In genomic region chr5:133008455-133008854, GRCh38 we compare ENCODE assay signal across 3 cellular contexts. TPM values are rescaled to one million over a fixed set of nuclear protein-coding genes. Genes with fewer than 3 reads are reported as not detected.
DNase-seq lines count a peak whose midpoint lies in the region; ATAC-seq, FAIRE-seq and TF ChIP-seq lines count a peak whose summit lies in the region.
"Not testable (repeated sequence)": the region's sequence is repeated elsewhere in the genome, so short reads cannot be mapped to it uniquely, and the experiment has no call there.

No MANE protein-coding gene starts in this region.

- H3K4me3 ChIP-seq in HEK293 (ENCODE audit: low read depth, low read length); K562; HepG2 (replicated peaks in 1 of 3; ENCODE audit: insufficient read depth in 1 of 3, low read depth in 2 of 3, low read length in 3 of 3): not testable (repeated sequence)

- in situ Hi-C loops in K562 (cut with MboI); HepG2 (cut with HindIII; ENCODE audit: extremely low pct_ligation_motif_present, low pct_unique_long_range_greater_than_20kb): not testable (repeated sequence)

- not testable (repeated sequence) for TF ChIP-seq CTCF in HEK293 (tag by site-specific recombination; IDR thresholded peaks at IDR 0.05); K562 (IDR thresholded peaks at IDR 0.05 in 2 of 3, conservative IDR thresholded peaks at IDR 0.05 in 1 of 3; ENCODE audit: insufficient read depth in 2 of 3, low read depth in 1 of 3, low read length in 3 of 3); HepG2 (CRISPR knock-in tag; IDR thresholded peaks at IDR 0.05)

- not testable (repeated sequence) for H3K4me1 ChIP-seq in HEK293 (ENCODE audit: control insufficient read depth, insufficient read depth, low read length); K562 (replicated peaks in 1 of 2; ENCODE audit: control insufficient read depth in 2 of 2, insufficient read depth in 2 of 2, low read length in 2 of 2)
- H3K4me1 ChIP-seq in HepG2 (ENCODE audit: insufficient read depth, low read length), result peaks cover 25% of the 10 kb centered on the region

- H3K9me1 ChIP-seq in K562 (ENCODE audit: control insufficient read depth, insufficient read depth, low read length), result not testable (repeated sequence)

- peaks cover 12 to 23% of the 10 kb centered on the region in 2 experiments for H3K36me3 ChIP-seq in HEK293 (ENCODE audit: control insufficient read depth in 2 of 2, insufficient read depth in 1 of 2, low read length in 2 of 2)
- H3K36me3 ChIP-seq in K562 (ENCODE audit: control insufficient read depth, insufficient read depth, low read length), result peaks cover 24% of the 10 kb centered on the region; the same call in 2 of the 3 replicates
- not testable (repeated sequence) for H3K36me3 ChIP-seq in HepG2 (replicated peaks in 1 of 2; ENCODE audit: control insufficient read depth in 1 of 2, insufficient read depth in 2 of 2, low read length in 2 of 2)

- not testable (repeated sequence) for TF ChIP-seq RAD21 in K562 (CRISPR knock-in tag; conservative IDR thresholded peaks at IDR 0.05 in 1 of 2, IDR thresholded peaks at IDR 0.05 in 1 of 2); HepG2 (CRISPR knock-in tag; IDR thresholded peaks at IDR 0.05)

- TF ChIP-seq EP300 in K562 (IDR thresholded peaks at IDR 0.05; ENCODE audit: low read length); HepG2 (IDR thresholded peaks at IDR 0.05; ENCODE audit: low read depth in 2 of 2, low read length in 2 of 2); HepG2 (CRISPR knock-in tag; IDR thresholded peaks at IDR 0.05; ENCODE audit: borderline replicate concordance): not testable (repeated sequence)

- TF ChIP-seq POLR2A in K562 (conservative IDR thresholded peaks at IDR 0.05); HepG2 (IDR thresholded peaks at IDR 0.05; ENCODE audit: insufficient read depth in 1 of 2, low read depth in 2 of 2, low read length in 2 of 2): not testable (repeated sequence)

- not testable (repeated sequence) for H3K9me3 ChIP-seq in HEK293 (ENCODE audit: control insufficient read depth, insufficient read depth, low read depth, low read length); K562 (replicated peaks; ENCODE audit: control insufficient read depth, insufficient read depth, low read depth, low read length); HepG2 (ENCODE audit: low read length)

- H4K20me1 ChIP-seq in K562 (replicated peaks; ENCODE audit: control insufficient read depth, insufficient read depth, low read length); HepG2 (ENCODE audit: insufficient read depth, low read length): not testable (repeated sequence)

- not testable (repeated sequence) for BruUV-seq in K562 (replicated peaks; lab: Mats Ljungman, UMichigan); HepG2 (replicated peaks; lab: Mats Ljungman, UMichigan)

- POLR2A ChIA-PET in HEK293 (lab: Yijun Ruan, JAX), result not testable (repeated sequence)
- POLR2A ChIA-PET in K562 (lab: Yijun Ruan, JAX), result interaction anchor here (0.6 to 1.6 kb wide), 3 partner anchors 13 to 23 kb away, joined by 3 to 6 read pairs (median 4); no protein-coding TSS in a partner anchor
- POLR2A ChIA-PET in HepG2 (lab: Yijun Ruan, JAX), result interaction anchor here (0.6 to 3.0 kb wide), 3 partner anchors 8 to 43 kb away, joined by 3 to 10 read pairs (median 5); partner anchors contain the start of gene HSPA4

- H3K27ac ChIP-seq in HEK293 (ENCODE audit: extremely low read depth, low read depth, low read length); K562 (ENCODE audit: extremely low read depth, low read depth, low read length); HepG2 (ENCODE audit: extremely low read length, insufficient read depth, low read length): not testable (repeated sequence)

- CTCF ChIA-PET in HEK293 (lab: Yijun Ruan, JAX), result interaction anchor here (0.6 kb wide), 1 partner anchor 441 kb away, joined by 4 read pairs; no protein-coding TSS in a partner anchor
- CTCF ChIA-PET in K562 (lab: Yijun Ruan, JAX; ENCODE audit: low intra/inter-chr PET ratio); HepG2 (lab: Yijun Ruan, JAX; ENCODE audit: low intra/inter-chr PET ratio, low total read pairs): not testable (repeated sequence)

- not testable (repeated sequence) for ATAC-seq in K562, HepG2

- not testable (repeated sequence) for H3K27me3 ChIP-seq in K562 (ENCODE audit: control insufficient read depth in 2 of 2, insufficient read depth in 2 of 2, low read length in 2 of 2); HepG2 (ENCODE audit: control insufficient read depth in 1 of 2, insufficient read depth in 2 of 2, low read length in 2 of 2)

- intact Hi-C loops in K562 (cut with micrococcal nuclease); HepG2 (cut with micrococcal nuclease; ENCODE audit: unreplicated experiment): not testable (repeated sequence)

- H3K9ac ChIP-seq in K562 (ENCODE audit: insufficient read depth in 1 of 2, low read depth in 2 of 2, low read length in 2 of 2); HepG2 (ENCODE audit: insufficient read depth, low read depth, low read length): not testable (repeated sequence)

- H3K4me2 ChIP-seq in K562 (ENCODE audit: insufficient read depth, low read length); HepG2 (ENCODE audit: low read depth, low read length): not testable (repeated sequence)

- not testable (repeated sequence) for DNase-seq in K562 (ENCODE audit: extremely low read depth in 1 of 4, low spot score in 3 of 4); HepG2 (ENCODE audit: low spot score)

- 76% methylated on average over 2 of the region's 6 CpGs for WGBS in K562 (ENCODE audit: insufficient coverage, low coverage, missing lambda C conversion rate)
- WGBS in HepG2 (ENCODE audit: low lambda C conversion rate), result 82% methylated on average over 6 of the region's 6 CpGs

- H3K79me2 ChIP-seq in K562 (ENCODE audit: control insufficient read depth, insufficient read depth, low read length); HepG2 (ENCODE audit: insufficient read depth, low read length): not testable (repeated sequence)

- not testable (repeated sequence) for FAIRE-seq in K562 (lab: Jason Lieb, UNC); HepG2 (lab: Jason Lieb, UNC)

- not testable (repeated sequence) for H2AFZ ChIP-seq in K562 (ENCODE audit: low read depth, low read length); HepG2 (ENCODE audit: low read length)

RNA-seq across cellular contexts. Expression of gene ZCCHC10, which starts 17.9 kb away (rescaled TPM):
- total RNA-seq in K562 (2011; cell fraction: chromatin; rRNA removed; ENCODE audit: low replicate concordance), result 5.5 and 11.3 TPM in 2 replicates
- 8.7 and 9.8 TPM in 2 replicates for total RNA-seq in K562 (2011; cell fraction: nucleolus; rRNA removed)
- total RNA-seq in K562 (2011; cell fraction: nucleoplasm; rRNA removed), result 9.6 and 10.3 TPM in 2 replicates
- total RNA-seq in K562 (2014; rRNA removed) (11.9 and 15.4 TPM in 2 replicates), K562 (2014; rRNA removed; fragmentation: Illumina TruSeq; extraction: Trizol) (51.8 and 65.9 TPM in 2 replicates), K562 (2015; rRNA removed; fragmentation: Illumina TruSeq; extraction: Trizol) (43.6 and 45.5 TPM in 2 replicates), K562 (2021) (34.9 and 37.6 TPM in 2 replicates), HepG2 (2016; rRNA removed; fragmentation: Illumina TruSeq; extraction: Trizol) (40.7 and 54.8 TPM in 2 replicates)
- polyA plus RNA-seq in K562 (2011; rRNA removed) (78.7 and 85.1 TPM in 2 replicates), K562 (2014; fragmentation: Illumina TruSeq; extraction: Trizol) (58.4 and 69.8 TPM in 2 replicates), K562 (2014; fragmentation: Nextera tagmentation; extraction: Ambion mirVana) (100 to 1,000 TPM; 144 to 146 TPM), K562 (2014; rRNA removed) (46.6 and 47.2 TPM in 2 replicates), HepG2 (2011; rRNA removed) (44.5 and 48.2 TPM in 2 replicates)
- polyA plus RNA-seq in K562 (2011; cell fraction: cytosol; rRNA removed), result 43.7 and 46.9 TPM in 2 replicates
- 15.9 and 16.3 TPM in 2 replicates for polyA plus RNA-seq in K562 (2011; cell fraction: nucleus; rRNA removed)
- 43.2 and 76.9 TPM in 2 replicates for polyA plus RNA-seq in K562 (2012)
- polyA minus RNA-seq in K562 (2011; rRNA and poly(A)+ RNA removed), result 27.9 and 30.5 TPM in 2 replicates
- polyA minus RNA-seq in K562 (2011; cell fraction: cytosol; rRNA and poly(A)+ RNA removed), result 15.1 and 15.7 TPM in 2 replicates
- 1.6 and 5.8 TPM in 2 replicates for polyA minus RNA-seq in K562 (2011; cell fraction: nucleus; rRNA and poly(A)+ RNA removed)
- total RNA-seq in HepG2 (2016; cell fraction: cytosol; rRNA removed; fragmentation: Illumina TruSeq; extraction: Trizol; ENCODE audit: low read depth), result 11.6 and 12.4 TPM in 2 replicates
- 41.5 and 61.2 TPM in 2 replicates for total RNA-seq in HepG2 (2016; cell fraction: insoluble cytoplasmic fraction; rRNA removed; fragmentation: Illumina TruSeq; extraction: Trizol)
- 15.4 and 19.1 TPM in 2 replicates for total RNA-seq in HepG2 (2016; cell fraction: membrane; rRNA removed; fragmentation: Illumina TruSeq; extraction: Trizol)
- total RNA-seq in HepG2 (2016; cell fraction: nucleus; rRNA removed; fragmentation: Illumina TruSeq; extraction: Trizol), result 11.7 and 15.9 TPM in 2 replicates
- 26.9 and 28.7 TPM in 2 replicates for polyA plus RNA-seq in HepG2 (2011; cell fraction: cytosol; rRNA removed)
- polyA plus RNA-seq in HepG2 (2011; cell fraction: nucleus; rRNA removed), result 4.3 and 8.5 TPM in 2 replicates
- 29.4 and 34.7 TPM in 2 replicates for polyA plus RNA-seq in HepG2 (2012)
- 5.9 and 7.2 TPM in 2 replicates for polyA plus RNA-seq in HepG2 (2016; cell fraction: cytosol; fragmentation: Illumina TruSeq; extraction: Trizol; ENCODE audit: low read depth)
- polyA plus RNA-seq in HepG2 (2016; cell fraction: insoluble cytoplasmic fraction; fragmentation: Illumina TruSeq; extraction: Trizol; ENCODE audit: low read depth), result 53.3 and 59.8 TPM in 2 replicates
- polyA plus RNA-seq in HepG2 (2016; cell fraction: membrane; fragmentation: Illumina TruSeq; extraction: Trizol; ENCODE audit: low read depth), result 12.2 and 14.0 TPM in 2 replicates
- 27.5 and 29.2 TPM in 2 replicates for polyA plus RNA-seq in HepG2 (2016; cell fraction: nucleus; fragmentation: Illumina TruSeq; extraction: Trizol; ENCODE audit: insufficient read depth, low read depth)
- 14.3 and 19.3 TPM in 2 replicates for polyA minus RNA-seq in HepG2 (2011; rRNA and poly(A)+ RNA removed; ENCODE audit: low replicate concordance)
- 12.7 and 13.7 TPM in 2 replicates for polyA minus RNA-seq in HepG2 (2011; cell fraction: cytosol; rRNA and poly(A)+ RNA removed)
- polyA minus RNA-seq in HepG2 (2011; cell fraction: nucleus; rRNA and poly(A)+ RNA removed), result 2.6 and 4.4 TPM in 2 replicates

RNA-seq across cellular contexts. Expression of gene HSPA4, which starts 43.4 kb away (rescaled TPM):
- 32.9 and 85.4 TPM in 2 replicates for total RNA-seq in K562 (2011; cell fraction: chromatin; rRNA removed; ENCODE audit: low replicate concordance)
- total RNA-seq in K562 (2011; cell fraction: nucleolus; rRNA removed), result 16.3 and 16.7 TPM in 2 replicates
- total RNA-seq in K562 (2011; cell fraction: nucleoplasm; rRNA removed), result 26.3 and 29.2 TPM in 2 replicates
- total RNA-seq in K562 (2014; rRNA removed) (115 and 123 TPM in 2 replicates), K562 (2014; rRNA removed; fragmentation: Illumina TruSeq; extraction: Trizol) (286 and 341 TPM in 2 replicates), K562 (2015; rRNA removed; fragmentation: Illumina TruSeq; extraction: Trizol) (187 and 222 TPM in 2 replicates), K562 (2021) (274 and 277 TPM in 2 replicates), HepG2 (2016; rRNA removed; fragmentation: Illumina TruSeq; extraction: Trizol) (231 and 359 TPM in 2 replicates)
- polyA plus RNA-seq in K562 (2011; rRNA removed) (76.7 and 148 TPM in 2 replicates), K562 (2014; fragmentation: Illumina TruSeq; extraction: Trizol) (132 and 161 TPM in 2 replicates), K562 (2014; fragmentation: Nextera tagmentation; extraction: Ambion mirVana) (10 to 100 TPM; 90.3 to 93.0 TPM), K562 (2014; rRNA removed) (118 and 128 TPM in 2 replicates), HepG2 (2011; rRNA removed) (21.7 and 36.6 TPM in 2 replicates)
- 19.8 and 23.2 TPM in 2 replicates for polyA plus RNA-seq in K562 (2011; cell fraction: cytosol; rRNA removed)
- polyA plus RNA-seq in K562 (2011; cell fraction: nucleus; rRNA removed), result 14.9 and 22.1 TPM in 2 replicates
- 104 and 175 TPM in 2 replicates for polyA plus RNA-seq in K562 (2012)
- polyA minus RNA-seq in K562 (2011; rRNA and poly(A)+ RNA removed), result 210 and 254 TPM in 2 replicates
- polyA minus RNA-seq in K562 (2011; cell fraction: cytosol; rRNA and poly(A)+ RNA removed), result 77.0 and 111 TPM in 2 replicates
- 14.8 and 31.1 TPM in 2 replicates for polyA minus RNA-seq in K562 (2011; cell fraction: nucleus; rRNA and poly(A)+ RNA removed)
- total RNA-seq in HepG2 (2016; cell fraction: cytosol; rRNA removed; fragmentation: Illumina TruSeq; extraction: Trizol; ENCODE audit: low read depth), result 16.8 and 19.8 TPM in 2 replicates
- 234 and 349 TPM in 2 replicates for total RNA-seq in HepG2 (2016; cell fraction: insoluble cytoplasmic fraction; rRNA removed; fragmentation: Illumina TruSeq; extraction: Trizol)
- 31.3 and 31.7 TPM in 2 replicates for total RNA-seq in HepG2 (2016; cell fraction: membrane; rRNA removed; fragmentation: Illumina TruSeq; extraction: Trizol)
- total RNA-seq in HepG2 (2016; cell fraction: nucleus; rRNA removed; fragmentation: Illumina TruSeq; extraction: Trizol), result 93.9 and 106 TPM in 2 replicates
- 10.5 and 18.6 TPM in 2 replicates for polyA plus RNA-seq in HepG2 (2011; cell fraction: cytosol; rRNA removed)
- polyA plus RNA-seq in HepG2 (2011; cell fraction: nucleus; rRNA removed), result 6.5 and 10.0 TPM in 2 replicates
- 115 and 141 TPM in 2 replicates for polyA plus RNA-seq in HepG2 (2012)
- 9.3 and 9.9 TPM in 2 replicates for polyA plus RNA-seq in HepG2 (2016; cell fraction: cytosol; fragmentation: Illumina TruSeq; extraction: Trizol; ENCODE audit: low read depth)
- 317 and 331 TPM in 2 replicates for polyA plus RNA-seq in HepG2 (2016; cell fraction: insoluble cytoplasmic fraction; fragmentation: Illumina TruSeq; extraction: Trizol; ENCODE audit: low read depth)
- 25.5 and 28.6 TPM in 2 replicates for polyA plus RNA-seq in HepG2 (2016; cell fraction: membrane; fragmentation: Illumina TruSeq; extraction: Trizol; ENCODE audit: low read depth)
- 160 and 171 TPM in 2 replicates for polyA plus RNA-seq in HepG2 (2016; cell fraction: nucleus; fragmentation: Illumina TruSeq; extraction: Trizol; ENCODE audit: insufficient read depth, low read depth)
- polyA minus RNA-seq in HepG2 (2011; rRNA and poly(A)+ RNA removed; ENCODE audit: low replicate concordance), result 16.3 and 24.3 TPM in 2 replicates
- polyA minus RNA-seq in HepG2 (2011; cell fraction: cytosol; rRNA and poly(A)+ RNA removed), result 45.8 and 50.3 TPM in 2 replicates
- polyA minus RNA-seq in HepG2 (2011; cell fraction: nucleus; rRNA and poly(A)+ RNA removed), result 27.4 and 38.4 TPM in 2 replicates

RNA-seq across cellular contexts. Expression of gene AFF4, which starts 45.0 kb away (rescaled TPM):
- 90.2 and 159 TPM in 2 replicates for total RNA-seq in K562 (2011; cell fraction: chromatin; rRNA removed; ENCODE audit: low replicate concordance)
- total RNA-seq in K562 (2011; cell fraction: nucleolus; rRNA removed), result 22.8 and 25.4 TPM in 2 replicates
- total RNA-seq in K562 (2011; cell fraction: nucleoplasm; rRNA removed), result 48.5 and 81.4 TPM in 2 replicates
- total RNA-seq in K562 (2014; rRNA removed) (9.9 and 11.3 TPM in 2 replicates), K562 (2014; rRNA removed; fragmentation: Illumina TruSeq; extraction: Trizol) (19.9 and 21.4 TPM in 2 replicates), K562 (2015; rRNA removed; fragmentation: Illumina TruSeq; extraction: Trizol) (17.9 and 18.9 TPM in 2 replicates), K562 (2021) (22.5 and 25.8 TPM in 2 replicates), HepG2 (2016; rRNA removed; fragmentation: Illumina TruSeq; extraction: Trizol) (22.1 and 30.5 TPM in 2 replicates)
- polyA plus RNA-seq in K562 (2011; rRNA removed) (14.2 and 20.7 TPM in 2 replicates), K562 (2014; fragmentation: Illumina TruSeq; extraction: Trizol) (17.0 and 19.6 TPM in 2 replicates), K562 (2014; fragmentation: Nextera tagmentation; extraction: Ambion mirVana) (1 to 10 TPM; 1.7 to 3.6 TPM), K562 (2014; rRNA removed) (7.9 and 9.0 TPM in 2 replicates), HepG2 (2011; rRNA removed) (17.6 and 25.5 TPM in 2 replicates)
- 8.5 and 10.0 TPM in 2 replicates for polyA plus RNA-seq in K562 (2011; cell fraction: cytosol; rRNA removed)
- 28.6 and 30.9 TPM in 2 replicates for polyA plus RNA-seq in K562 (2011; cell fraction: nucleus; rRNA removed)
- polyA plus RNA-seq in K562 (2012), result 12.1 and 17.1 TPM in 2 replicates
- 36.7 and 38.9 TPM in 2 replicates for polyA minus RNA-seq in K562 (2011; rRNA and poly(A)+ RNA removed)
- 21.8 and 26.6 TPM in 2 replicates for polyA minus RNA-seq in K562 (2011; cell fraction: cytosol; rRNA and poly(A)+ RNA removed)
- 20.3 and 38.2 TPM in 2 replicates for polyA minus RNA-seq in K562 (2011; cell fraction: nucleus; rRNA and poly(A)+ RNA removed)
- total RNA-seq in HepG2 (2016; cell fraction: cytosol; rRNA removed; fragmentation: Illumina TruSeq; extraction: Trizol; ENCODE audit: low read depth), result 5.8 and 6.3 TPM in 2 replicates
- total RNA-seq in HepG2 (2016; cell fraction: insoluble cytoplasmic fraction; rRNA removed; fragmentation: Illumina TruSeq; extraction: Trizol), result 20.3 and 29.1 TPM in 2 replicates
- 11.4 and 13.2 TPM in 2 replicates for total RNA-seq in HepG2 (2016; cell fraction: membrane; rRNA removed; fragmentation: Illumina TruSeq; extraction: Trizol)
- 31.6 and 33.9 TPM in 2 replicates for total RNA-seq in HepG2 (2016; cell fraction: nucleus; rRNA removed; fragmentation: Illumina TruSeq; extraction: Trizol)
- 10.5 and 13.5 TPM in 2 replicates for polyA plus RNA-seq in HepG2 (2011; cell fraction: cytosol; rRNA removed)
- polyA plus RNA-seq in HepG2 (2011; cell fraction: nucleus; rRNA removed), result 35.0 and 37.1 TPM in 2 replicates
- 23.2 and 24.0 TPM in 2 replicates for polyA plus RNA-seq in HepG2 (2012)
- 0.45 and 0.51 TPM in 2 replicates for polyA plus RNA-seq in HepG2 (2016; cell fraction: cytosol; fragmentation: Illumina TruSeq; extraction: Trizol; ENCODE audit: low read depth)
- 17.9 and 19.3 TPM in 2 replicates for polyA plus RNA-seq in HepG2 (2016; cell fraction: insoluble cytoplasmic fraction; fragmentation: Illumina TruSeq; extraction: Trizol; ENCODE audit: low read depth)
- 1.7 and 2.3 TPM in 2 replicates for polyA plus RNA-seq in HepG2 (2016; cell fraction: membrane; fragmentation: Illumina TruSeq; extraction: Trizol; ENCODE audit: low read depth)
- 25.1 and 25.2 TPM in 2 replicates for polyA plus RNA-seq in HepG2 (2016; cell fraction: nucleus; fragmentation: Illumina TruSeq; extraction: Trizol; ENCODE audit: insufficient read depth, low read depth)
- polyA minus RNA-seq in HepG2 (2011; rRNA and poly(A)+ RNA removed; ENCODE audit: low replicate concordance), result 48.3 and 48.6 TPM in 2 replicates
- polyA minus RNA-seq in HepG2 (2011; cell fraction: cytosol; rRNA and poly(A)+ RNA removed), result 37.9 and 54.2 TPM in 2 replicates
- 83.2 and 95.5 TPM in 2 replicates for polyA minus RNA-seq in HepG2 (2011; cell fraction: nucleus; rRNA and poly(A)+ RNA removed)
